In genomic region chr19:38669532-38669931, GRCh38 we compare ENCODE assay signal across 9 cellular contexts. TPM values are rescaled to one million over a fixed set of nuclear protein-coding genes. Genes with fewer than 3 reads are reported as not detected.
DNase-seq lines count a peak whose midpoint lies in the region; ATAC-seq and TF ChIP-seq lines count a peak whose summit lies in the region.
"Had no signal": no experiment of that assay in that cellular context is flagged by ENCODE, and none has a peak within 500 bp of the region (broad histone marks: within the 10 kb centered on the region; RNA-seq: fewer than 3 reads in every experiment).

No MANE protein-coding gene starts in this region.

- ATAC-seq in heart left ventricle, result no peak
- no peak for ATAC-seq in left ventricle myocardium superior
- no peak for ATAC-seq in upper lobe of right lung
- ATAC-seq in GM18868 (IDR thresholded peaks at IDR 0.05; ENCODE audit: unreplicated experiment), result no peak
- ATAC-seq in HG03521 (IDR thresholded peaks at IDR 0.05; ENCODE audit: unreplicated experiment), result no peak
- ATAC-seq: sciatic nerve had no signal

- H3K27me3 ChIP-seq in heart left ventricle (no peaks in the 10 kb centered on the region), mucosa of rectum (ENCODE audit: control insufficient read depth in 2 of 2, insufficient read depth in 2 of 2, low read length in 2 of 2) (no peaks in the 10 kb centered on the region), upper lobe of right lung (no peaks in the 10 kb centered on the region)

- DNase-seq in heart left ventricle (no peak), left ventricle myocardium superior (no peak), upper lobe of right lung (no peak)
- no peak for DNase-seq in stimulated activated CD4-positive, alpha-beta T cell treated with anti-CD3 and anti-CD28 coated beads, Interleukin-15, amount 100 ng/mL, for 24 hours

- peak overlapping the region; percentile 1 to 42 for H3K9ac ChIP-seq in mucosa of rectum (ENCODE audit: low read depth in 1 of 2, low read length in 2 of 2)

- intact Hi-C loops in heart left ventricle (cut with DNase I) (loop anchor here in 2 of 10 donors (5.0 kb wide), 1 partner anchor 38 kb away; no protein-coding TSS in a partner anchor), left ventricle myocardium superior (cut with micrococcal nuclease) (no loop called here), upper lobe of right lung (cut with DNase I) (no loop called here)

- TF ChIP-seq CTCF in heart left ventricle (IDR thresholded peaks at IDR 0.05) (no peak), upper lobe of right lung (IDR thresholded peaks at IDR 0.05) (no peak)

- H3K27ac ChIP-seq in heart left ventricle (peak overlapping the region; percentile 81 to 99 (median 96)), angular gyrus (ENCODE audit: low read depth, low read length) (peak overlapping the region; percentile 46), mucosa of rectum (ENCODE audit: low read depth in 2 of 2, low read length in 2 of 2) (peak overlapping the region; percentile 60 to 65), upper lobe of right lung (peak overlapping the region; percentile 90)

- no peak for TF ChIP-seq POLR2A in heart left ventricle (IDR thresholded peaks at IDR 0.05)

- H3K4me3 ChIP-seq in heart left ventricle (no peak overlapping the region), mucosa of rectum (ENCODE audit: low read length in 2 of 2) (peak overlapping the region in 1 of 2 donors; percentile 31), upper lobe of right lung (no peak overlapping the region)

- H3K9me3 ChIP-seq in heart left ventricle, result no peaks in the 10 kb centered on the region
- H3K9me3 ChIP-seq in mucosa of rectum (ENCODE audit: control insufficient read depth in 2 of 2, low read length in 2 of 2), result no peaks in the 10 kb centered on the region
- no peaks in the 10 kb centered on the region for H3K9me3 ChIP-seq in upper lobe of right lung

- H3K36me3 ChIP-seq in heart left ventricle (peaks cover 0 to 10% (median 0%) of the 10 kb centered on the region in 9 donors), mucosa of rectum (ENCODE audit: control insufficient read depth in 2 of 2, insufficient read depth in 2 of 2, low read length in 2 of 2) (peaks cover 6 to 11% of the 10 kb centered on the region in 2 donors), upper lobe of right lung (no peaks in the 10 kb centered on the region)

- H3K4me1 ChIP-seq in heart left ventricle (peaks cover 54 to 97% (median 92%) of the 10 kb centered on the region in 12 donors), mucosa of rectum (ENCODE audit: control insufficient read depth in 2 of 2, insufficient read depth in 2 of 2, low read length in 2 of 2) (peaks cover 60 to 79% of the 10 kb centered on the region in 2 donors), upper lobe of right lung (peaks cover 86% of the 10 kb centered on the region)

- 57 to 62% (median 59%) methylated on average over 5 of the region's 5 CpGs for WGBS in heart left ventricle, 4 donors

RNA-seq across cellular contexts. Expression of gene ACTN4, which starts 22.1 kb away (rescaled TPM):
- total RNA-seq in heart left ventricle, result 100 to 1,000 TPM; 124 to 307 (median 154) TPM
- 100 to 1,000 TPM; 100 to 107 TPM for polyA plus RNA-seq in heart left ventricle
- total RNA-seq in left ventricle myocardium superior, result 131 TPM
- total RNA-seq in upper lobe of right lung, result 565 TPM

RNA-seq across cellular contexts. Expression of gene EIF3K, which starts 50.5 kb away (rescaled TPM):
- total RNA-seq in heart left ventricle (1,000 to 10,000 TPM in 1 of 9 donors, 100 to 1,000 TPM in 8; 447 to 1,239 (median 596) TPM), left ventricle myocardium superior (674 TPM), upper lobe of right lung (215 TPM)
- polyA plus RNA-seq in heart left ventricle, result 100 to 1,000 TPM; 761 to 801 TPM

RNA-seq across cellular contexts. Expression of gene MAP4K1, which starts 51.8 kb away (rescaled TPM):
- total RNA-seq in heart left ventricle, result 1 to 10 TPM; 1.2 to 9.9 (median 2.7) TPM
- polyA plus RNA-seq in heart left ventricle, result 1 to 10 TPM in 1 of 2 donors, under 1 TPM in 1; 0.69 to 2.7 TPM
- total RNA-seq in left ventricle myocardium superior, result 1.8 TPM
- total RNA-seq in upper lobe of right lung, result 12.1 TPM

Comparison
In these comparisons a context has a peak if more than half of its experiments do, and no peak if none do; other contexts are left out.
1. H3K27ac ChIP-seq: peak in every context shown above with its lines; median percentile 96 in heart left ventricle; 90 in upper lobe of right lung; 62 in mucosa of rectum; 46 in angular gyrus.